ENCODE assay signal across 19 cellular contexts in genomic region chr11:72100009-72100408, GRCh38. TPM values are rescaled to one million over a fixed set of nuclear protein-coding genes. Genes with fewer than 3 reads are reported as not detected.
DNase-seq lines count a peak whose midpoint lies in the region; ATAC-seq, FAIRE-seq and TF ChIP-seq lines count a peak whose summit lies in the region.
"Had no signal": no experiment of that assay in that cellular context is flagged by ENCODE, and none has a peak within 500 bp of the region (broad histone marks: within the 10 kb centered on the region; RNA-seq: fewer than 3 reads in every experiment).

No MANE protein-coding gene starts in this region.

- BruUV-seq in K562 (replicated peaks; lab: Mats Ljungman, UMichigan): no TSS peak

- no peak for TF ChIP-seq EP300 in K562 (IDR thresholded peaks at IDR 0.05; ENCODE audit: low read length)

- H3K9ac ChIP-seq in K562 (ENCODE audit: insufficient read depth in 1 of 2, low read depth in 2 of 2, low read length in 2 of 2): peak overlapping the region in 1 of 2 experiments; percentile 96; a peak in 3 of 4 replicates
- H3K9ac ChIP-seq: parathyroid adenoma had no signal

- H3K9me3 ChIP-seq in K562 (replicated peaks; ENCODE audit: control insufficient read depth, insufficient read depth, low read depth, low read length): no peaks in the 10 kb centered on the region
- no peaks in the 10 kb centered on the region for H3K9me3 ChIP-seq in muscle layer of duodenum (ENCODE audit: control insufficient read depth in 1 of 2, low read length in 2 of 2)
- H3K9me3 ChIP-seq in testis: no peaks in the 10 kb centered on the region
- H3K9me3 ChIP-seq: esophagus muscularis mucosa, heart left ventricle had no signal

- no peaks in the 10 kb centered on the region for H3K9me1 ChIP-seq in K562 (ENCODE audit: control insufficient read depth, insufficient read depth, low read length)

- H3K27ac Mint-ChIP-seq in stimulated activated naive CD8-positive, alpha-beta T cell treated with anti-CD3 and anti-CD28 coated beads, Interleukin-15, Interleukin-2, amounts not matched to agents 100 ng/mL and 50 ng/mL, for 24 hours: peak overlapping the region; percentile 12
- H3K27ac Mint-ChIP-seq in stimulated activated naive CD8-positive, alpha-beta T cell treated with anti-CD3 and anti-CD28 coated beads, Interleukin-15, amount 100 ng/mL, for 72 hours: no peak overlapping the region

- H4K20me1 ChIP-seq in K562 (replicated peaks; ENCODE audit: control insufficient read depth, insufficient read depth, low read length): no peaks in the 10 kb centered on the region

- CTCF ChIA-PET in K562 (lab: Yijun Ruan, JAX; ENCODE audit: low intra/inter-chr PET ratio): no interaction called here

- no peaks in the 10 kb centered on the region for H3K27me3 ChIP-seq in K562 (ENCODE audit: control insufficient read depth in 2 of 2, insufficient read depth in 2 of 2, low read length in 2 of 2)
- H3K27me3 ChIP-seq in muscle layer of duodenum (ENCODE audit: low read depth, low read length): no peaks in the 10 kb centered on the region
- H3K27me3 ChIP-seq in testis: no peaks in the 10 kb centered on the region
- H3K27me3 ChIP-seq: esophagus muscularis mucosa, heart left ventricle had no signal

- no peak for ATAC-seq in stimulated activated naive CD8-positive, alpha-beta T cell treated with anti-CD3 and anti-CD28 coated beads, Interleukin-15, amount 100 ng/mL, for 72 hours
- ATAC-seq in K562 (no peak), GM19455 (IDR thresholded peaks at IDR 0.05; ENCODE audit: unreplicated experiment) (no peak), HG02623 (IDR thresholded peaks at IDR 0.05; ENCODE audit: unreplicated experiment) (no peak)
- ATAC-seq: heart left ventricle; stimulated activated naive CD8-positive, alpha-beta T cell treated with anti-CD3 and anti-CD28 coated beads, Interleukin-15, Interleukin-2, amounts not matched to agents 100 U/mL and 50 U/mL, for 24 hours had no signal

- in situ Hi-C loops in K562 (cut with MboI): no loop called here

- H3K4me3 ChIP-seq in K562: no peak overlapping the region
- no peak overlapping the region for H3K4me3 ChIP-seq in muscle layer of duodenum (ENCODE audit: low read depth in 1 of 2, low read length in 2 of 2)
- no peak overlapping the region for H3K4me3 ChIP-seq in testis
- H3K4me3 ChIP-seq: esophagus muscularis mucosa had no signal

- peaks cover 38% of the 10 kb centered on the region for H3K4me1 Mint-ChIP-seq in stimulated activated naive CD8-positive, alpha-beta T cell treated with anti-CD3 and anti-CD28 coated beads, Interleukin-15, Interleukin-2, amounts not matched to agents 100 ng/mL and 50 ng/mL, for 24 hours (ENCODE audit: low read depth)
- H3K4me1 Mint-ChIP-seq in stimulated activated naive CD8-positive, alpha-beta T cell treated with anti-CD3 and anti-CD28 coated beads, Interleukin-15, amount 100 ng/mL, for 72 hours: peaks cover 45% of the 10 kb centered on the region

- H3K36me3 Mint-ChIP-seq in stimulated activated naive CD8-positive, alpha-beta T cell treated with anti-CD3 and anti-CD28 coated beads, Interleukin-15, Interleukin-2, amounts not matched to agents 100 ng/mL and 50 ng/mL, for 24 hours (ENCODE audit: low read depth): peaks cover 26% of the 10 kb centered on the region

- intact Hi-C loops in K562 (cut with micrococcal nuclease): loop anchor here (5.0 kb wide), 1 partner anchor 332 kb away; the partner anchor contains the start of gene CLPB
- intact Hi-C loops in testis (cut with DNase I; ENCODE audit: low total_unique reads): no loop called here

- peak overlapping the region; percentile 95 for H3K27ac ChIP-seq in K562 (ENCODE audit: extremely low read depth, low read depth, low read length)
- H3K27ac ChIP-seq in muscle layer of duodenum (ENCODE audit: low read length): peak overlapping the region; percentile 19
- no peak overlapping the region for H3K27ac ChIP-seq in testis
- H3K27ac ChIP-seq: parathyroid adenoma had no signal

- no peak for TF ChIP-seq POLR2A in K562 (conservative IDR thresholded peaks at IDR 0.05)
- TF ChIP-seq POLR2A in testis (IDR thresholded peaks at IDR 0.05): no peak

- H3K4me1 ChIP-seq in K562 (replicated peaks in 1 of 2; ENCODE audit: control insufficient read depth in 2 of 2, insufficient read depth in 2 of 2, low read length in 2 of 2) (peaks cover 10 to 39% of the 10 kb centered on the region in 2 experiments; a peak in 4 of 5 replicates), muscle layer of duodenum (ENCODE audit: control insufficient read depth in 1 of 2, insufficient read depth in 2 of 2, low read length in 2 of 2) (peaks cover 16 to 42% of the 10 kb centered on the region in 2 donors), testis (peaks cover 23% of the 10 kb centered on the region)

- POLR2A ChIA-PET in K562 (lab: Yijun Ruan, JAX): interaction anchor here (0.5 to 3.4 kb wide), 12 partner anchors 7 to 391 kb away, joined by 3 to 21 read pairs (median 6); partner anchors contain the start of gene ANAPC15

- H3K9me3 Mint-ChIP-seq in stimulated activated naive CD8-positive, alpha-beta T cell treated with anti-CD3 and anti-CD28 coated beads, Interleukin-15, Interleukin-2, amounts not matched to agents 100 ng/mL and 50 ng/mL, for 24 hours: no peaks in the 10 kb centered on the region
- no peaks in the 10 kb centered on the region for H3K9me3 Mint-ChIP-seq in stimulated activated naive CD8-positive, alpha-beta T cell treated with anti-CD3 and anti-CD28 coated beads, Interleukin-15, amount 100 ng/mL, for 72 hours

- H3K36me3 ChIP-seq in K562 (ENCODE audit: control insufficient read depth, insufficient read depth, low read length) (peaks cover 63% of the 10 kb centered on the region), muscle layer of duodenum (ENCODE audit: control insufficient read depth in 1 of 2, insufficient read depth in 2 of 2, low read length in 2 of 2) (peaks cover 28 to 43% of the 10 kb centered on the region in 2 donors), testis (ENCODE audit: low read depth, missing control alignments) (no peaks in the 10 kb centered on the region)

- peaks cover 43% of the 10 kb centered on the region for H3K79me2 ChIP-seq in K562 (ENCODE audit: control insufficient read depth, insufficient read depth, low read length)

- H3K27me3 Mint-ChIP-seq in stimulated activated naive CD8-positive, alpha-beta T cell treated with anti-CD3 and anti-CD28 coated beads, Interleukin-15, Interleukin-2, amounts not matched to agents 100 ng/mL and 50 ng/mL, for 24 hours: no peaks in the 10 kb centered on the region
- H3K27me3 Mint-ChIP-seq in stimulated activated naive CD8-positive, alpha-beta T cell treated with anti-CD3 and anti-CD28 coated beads, Interleukin-15, amount 100 ng/mL, for 72 hours: no peaks in the 10 kb centered on the region

- TF ChIP-seq RAD21 in K562 (CRISPR knock-in tag; conservative IDR thresholded peaks at IDR 0.05 in 1 of 2, IDR thresholded peaks at IDR 0.05 in 1 of 2): no peak

- WGBS in K562 (ENCODE audit: insufficient coverage, low coverage, missing lambda C conversion rate): 52% methylated on average over 3 of the region's 3 CpGs
- 75 to 87% methylated on average over 3 of the region's 3 CpGs for WGBS in testis, 2 donors

- H3K4me2 ChIP-seq in K562 (ENCODE audit: insufficient read depth, low read length): no peak overlapping the region; the same call in 1 of the 2 replicates

- TF ChIP-seq CTCF in K562 (IDR thresholded peaks at IDR 0.05 in 2 of 3, conservative IDR thresholded peaks at IDR 0.05 in 1 of 3; ENCODE audit: insufficient read depth in 2 of 3, low read depth in 1 of 3, low read length in 3 of 3) (no peak), testis (IDR thresholded peaks at IDR 0.05) (no peak)

- DNase-seq in stimulated activated naive CD8-positive, alpha-beta T cell treated with anti-CD3 and anti-CD28 coated beads, Interleukin-15, amount 100 ng/mL, for 72 hours: no peak
- peak in 1 of 4 experiments; percentile 40 for DNase-seq in K562 (ENCODE audit: extremely low read depth in 1 of 4, low spot score in 3 of 4)
- DNase-seq in RCC 7860 (ENCODE audit: low spot score): no peak
- DNase-seq in testis: no peak
- DNase-seq: activated CD4-positive, alpha-beta T cell treated with anti-CD3 and anti-CD28 coated beads, Interleukin-2, amount 50 U/mL, for 48 hours; heart left ventricle; kidney; NCI-H1436 treated with DMSO at 0.1 percent for 48 hours; NCI-H446 treated with DMSO at 0.1 percent for 48 hours; stimulated activated naive CD8-positive, alpha-beta T cell treated with anti-CD3 and anti-CD28 coated beads, Interleukin-15, Interleukin-2, amounts not matched to agents 100 U/mL and 50 U/mL, for 24 hours had no signal

- no peak overlapping the region for H2AFZ ChIP-seq in K562 (ENCODE audit: low read depth, low read length)
- H2AFZ ChIP-seq: parathyroid adenoma had no signal

- no peak overlapping the region for H3K4me3 Mint-ChIP-seq in stimulated activated naive CD8-positive, alpha-beta T cell treated with anti-CD3 and anti-CD28 coated beads, Interleukin-15, Interleukin-2, amounts not matched to agents 100 ng/mL and 50 ng/mL, for 24 hours
- H3K4me3 Mint-ChIP-seq in stimulated activated naive CD8-positive, alpha-beta T cell treated with anti-CD3 and anti-CD28 coated beads, Interleukin-15, amount 100 ng/mL, for 72 hours: no peak overlapping the region

- FAIRE-seq in K562 (lab: Jason Lieb, UNC) (no peak), RCC 7860 (lab: Jason Lieb, UNC) (no peak)
- FAIRE-seq: kidney had no signal

RNA-seq across cellular contexts. Expression of gene LAMTOR1, which starts 3.1 kb away (rescaled TPM):
- total RNA-seq in K562 (2011; cell fraction: chromatin; rRNA removed; ENCODE audit: low replicate concordance): 56.6 and 74.7 TPM in 2 replicates
- total RNA-seq in K562 (2011; cell fraction: nucleolus; rRNA removed): 60.5 and 60.8 TPM in 2 replicates
- 67.6 and 104 TPM in 2 replicates for total RNA-seq in K562 (2011; cell fraction: nucleoplasm; rRNA removed)
- 86.0 and 124 TPM in 2 replicates for total RNA-seq in K562 (2014; rRNA removed)
- 71.5 and 84.6 TPM in 2 replicates for total RNA-seq in K562 (2014; rRNA removed; fragmentation: Illumina TruSeq; extraction: Trizol)
- 77.4 and 80.0 TPM in 2 replicates for total RNA-seq in K562 (2015; rRNA removed; fragmentation: Illumina TruSeq; extraction: Trizol)
- 66.4 and 71.3 TPM in 2 replicates for total RNA-seq in K562 (2021)
- 62.6 and 76.1 TPM in 2 replicates for polyA plus RNA-seq in K562 (2011; rRNA removed)
- polyA plus RNA-seq in K562 (2011; cell fraction: cytosol; rRNA removed): 119 and 150 TPM in 2 replicates
- polyA plus RNA-seq in K562 (2011; cell fraction: nucleus; rRNA removed): 63.9 and 70.2 TPM in 2 replicates
- polyA plus RNA-seq in K562 (2012): 95.8 and 155 TPM in 2 replicates
- polyA plus RNA-seq in K562 (2014; fragmentation: Illumina TruSeq; extraction: Trizol): 104 and 110 TPM in 2 replicates
- polyA plus RNA-seq in K562 (2014; fragmentation: Nextera tagmentation; extraction: Ambion mirVana): 10 to 100 TPM; 91.1 to 97.5 TPM
- polyA plus RNA-seq in K562 (2014; rRNA removed): 85.3 and 93.5 TPM in 2 replicates
- polyA minus RNA-seq in K562 (2011; rRNA and poly(A)+ RNA removed): 53.8 and 69.6 TPM in 2 replicates
- polyA minus RNA-seq in K562 (2011; cell fraction: cytosol; rRNA and poly(A)+ RNA removed): 81.5 and 96.2 TPM in 2 replicates
- 34.2 and 46.9 TPM in 2 replicates for polyA minus RNA-seq in K562 (2011; cell fraction: nucleus; rRNA and poly(A)+ RNA removed)
- total RNA-seq in testis: 100 to 1,000 TPM in 1 of 2 donors, 10 to 100 TPM in 1; 89.0 to 107 TPM
- 86.9 TPM for polyA plus RNA-seq in testis (ENCODE audit: insufficient read depth, low read depth, low replicate concordance)

RNA-seq across cellular contexts. Expression of gene TOMT, which starts 5.7 kb away (rescaled TPM):
- total RNA-seq in K562 (2011; cell fraction: chromatin; rRNA removed; ENCODE audit: low replicate concordance): not detected in 2 replicates
- not detected in 2 replicates for total RNA-seq in K562 (2011; cell fraction: nucleolus; rRNA removed)
- not detected in 2 replicates for total RNA-seq in K562 (2011; cell fraction: nucleoplasm; rRNA removed)
- total RNA-seq in K562 (2014; rRNA removed): not detected in 2 replicates
- total RNA-seq in K562 (2014; rRNA removed; fragmentation: Illumina TruSeq; extraction: Trizol): not detected in 2 replicates
- total RNA-seq in K562 (2015; rRNA removed; fragmentation: Illumina TruSeq; extraction: Trizol): not detected in 2 replicates
- not detected in 2 replicates for total RNA-seq in K562 (2021)
- polyA plus RNA-seq in K562 (2011; rRNA removed): not detected in 2 replicates
- polyA plus RNA-seq in K562 (2011; cell fraction: cytosol; rRNA removed): not detected in 2 replicates
- polyA plus RNA-seq in K562 (2011; cell fraction: nucleus; rRNA removed): not detected in 2 replicates
- polyA plus RNA-seq in K562 (2012): not detected in 2 replicates
- polyA plus RNA-seq in K562 (2014; fragmentation: Illumina TruSeq; extraction: Trizol): not detected in 2 replicates
- polyA plus RNA-seq in K562 (2014; fragmentation: Nextera tagmentation; extraction: Ambion mirVana): not detected
- polyA plus RNA-seq in K562 (2014; rRNA removed): not detected in 2 replicates
- polyA minus RNA-seq in K562 (2011; rRNA and poly(A)+ RNA removed): not detected in 2 replicates
- not detected in 2 replicates for polyA minus RNA-seq in K562 (2011; cell fraction: cytosol; rRNA and poly(A)+ RNA removed)
- not detected in 2 replicates for polyA minus RNA-seq in K562 (2011; cell fraction: nucleus; rRNA and poly(A)+ RNA removed)
- total RNA-seq in testis: under 1 TPM in 1 of 2 donors, not detected in 1; 0.43 TPM
- not detected for polyA plus RNA-seq in testis (ENCODE audit: insufficient read depth, low read depth, low replicate concordance)
- total RNA-seq: dermis blood vessel endothelial cell, esophagus muscularis mucosa, kidney, LHCN-M2, SK-MEL-5 had no signal
- polyA plus RNA-seq: heart left ventricle had no signal

RNA-seq across cellular contexts. Expression of gene ANAPC15, which starts 12.5 kb away (rescaled TPM):
- 13.0 and 14.3 TPM in 2 replicates for total RNA-seq in K562 (2011; cell fraction: chromatin; rRNA removed; ENCODE audit: low replicate concordance)
- total RNA-seq in K562 (2011; cell fraction: nucleolus; rRNA removed): 15.5 and 17.0 TPM in 2 replicates
- total RNA-seq in K562 (2011; cell fraction: nucleoplasm; rRNA removed): 22.1 and 26.9 TPM in 2 replicates
- total RNA-seq in K562 (2014; rRNA removed): 71.8 and 79.9 TPM in 2 replicates
- 53.5 and 59.0 TPM in 2 replicates for total RNA-seq in K562 (2014; rRNA removed; fragmentation: Illumina TruSeq; extraction: Trizol)
- total RNA-seq in K562 (2015; rRNA removed; fragmentation: Illumina TruSeq; extraction: Trizol): 67.2 and 74.9 TPM in 2 replicates
- 63.5 and 72.7 TPM in 2 replicates for total RNA-seq in K562 (2021)
- 40.9 and 53.0 TPM in 2 replicates for polyA plus RNA-seq in K562 (2011; rRNA removed)
- polyA plus RNA-seq in K562 (2011; cell fraction: cytosol; rRNA removed): 54.1 and 55.7 TPM in 2 replicates
- polyA plus RNA-seq in K562 (2011; cell fraction: nucleus; rRNA removed): 36.7 and 37.1 TPM in 2 replicates
- polyA plus RNA-seq in K562 (2012): 86.1 and 99.9 TPM in 2 replicates
- polyA plus RNA-seq in K562 (2014; fragmentation: Illumina TruSeq; extraction: Trizol): 110 and 117 TPM in 2 replicates
- 100 to 1,000 TPM; 197 to 254 TPM for polyA plus RNA-seq in K562 (2014; fragmentation: Nextera tagmentation; extraction: Ambion mirVana)
- 75.7 and 80.1 TPM in 2 replicates for polyA plus RNA-seq in K562 (2014; rRNA removed)
- 91.2 and 94.5 TPM in 2 replicates for polyA minus RNA-seq in K562 (2011; rRNA and poly(A)+ RNA removed)
- polyA minus RNA-seq in K562 (2011; cell fraction: cytosol; rRNA and poly(A)+ RNA removed): 12.2 and 13.6 TPM in 2 replicates
- polyA minus RNA-seq in K562 (2011; cell fraction: nucleus; rRNA and poly(A)+ RNA removed): 6.5 and 14.0 TPM in 2 replicates
- total RNA-seq in testis: 10 to 100 TPM; 61.9 to 66.1 TPM
- polyA plus RNA-seq in testis (ENCODE audit: insufficient read depth, low read depth, low replicate concordance): 103 TPM

RNA-seq across cellular contexts. Expression of gene LRRC51, which starts 19.4 kb away (rescaled TPM):
- total RNA-seq in K562 (2011; cell fraction: chromatin; rRNA removed; ENCODE audit: low replicate concordance): 3.4 and 10.3 TPM in 2 replicates
- 3.2 and 3.3 TPM in 2 replicates for total RNA-seq in K562 (2011; cell fraction: nucleolus; rRNA removed)
- total RNA-seq in K562 (2011; cell fraction: nucleoplasm; rRNA removed): 3.4 and 4.8 TPM in 2 replicates
- 5.1 and 9.1 TPM in 2 replicates for total RNA-seq in K562 (2014; rRNA removed)
- total RNA-seq in K562 (2014; rRNA removed; fragmentation: Illumina TruSeq; extraction: Trizol): 4.8 and 5.1 TPM in 2 replicates
- 4.2 and 4.7 TPM in 2 replicates for total RNA-seq in K562 (2015; rRNA removed; fragmentation: Illumina TruSeq; extraction: Trizol)
- total RNA-seq in K562 (2021): 5.1 and 5.2 TPM in 2 replicates
- polyA plus RNA-seq in K562 (2011; rRNA removed): 6.3 and 10.6 TPM in 2 replicates
- 4.0 and 9.4 TPM in 2 replicates for polyA plus RNA-seq in K562 (2011; cell fraction: cytosol; rRNA removed)
- polyA plus RNA-seq in K562 (2011; cell fraction: nucleus; rRNA removed): 4.0 and 6.8 TPM in 2 replicates
- polyA plus RNA-seq in K562 (2012): 7.8 and 10.9 TPM in 2 replicates
- polyA plus RNA-seq in K562 (2014; fragmentation: Illumina TruSeq; extraction: Trizol): 7.1 and 8.2 TPM in 2 replicates
- 1 to 10 TPM; 6.9 to 8.6 TPM for polyA plus RNA-seq in K562 (2014; fragmentation: Nextera tagmentation; extraction: Ambion mirVana)
- polyA plus RNA-seq in K562 (2014; rRNA removed): 5.6 and 9.9 TPM in 2 replicates
- polyA minus RNA-seq in K562 (2011; rRNA and poly(A)+ RNA removed): 3.5 and 7.7 TPM in 2 replicates
- 0.76 and 1.2 TPM in 2 replicates for polyA minus RNA-seq in K562 (2011; cell fraction: cytosol; rRNA and poly(A)+ RNA removed)
- 0.78 and 2.7 TPM in 2 replicates for polyA minus RNA-seq in K562 (2011; cell fraction: nucleus; rRNA and poly(A)+ RNA removed)
- 10 to 100 TPM; 50.8 to 84.6 TPM for total RNA-seq in testis
- polyA plus RNA-seq in testis (ENCODE audit: insufficient read depth, low read depth, low replicate concordance): 200 TPM

RNA-seq across cellular contexts. Expression of gene NUMA1, which starts 19.7 kb away (rescaled TPM):
- 274 and 395 TPM in 2 replicates for total RNA-seq in K562 (2011; cell fraction: chromatin; rRNA removed; ENCODE audit: low replicate concordance)
- total RNA-seq in K562 (2011; cell fraction: nucleolus; rRNA removed): 203 and 209 TPM in 2 replicates
- 193 and 293 TPM in 2 replicates for total RNA-seq in K562 (2011; cell fraction: nucleoplasm; rRNA removed)
- 93.1 and 94.7 TPM in 2 replicates for total RNA-seq in K562 (2014; rRNA removed)
- 40.3 and 41.4 TPM in 2 replicates for total RNA-seq in K562 (2014; rRNA removed; fragmentation: Illumina TruSeq; extraction: Trizol)
- 46.9 and 50.4 TPM in 2 replicates for total RNA-seq in K562 (2015; rRNA removed; fragmentation: Illumina TruSeq; extraction: Trizol)
- total RNA-seq in K562 (2021): 83.1 and 104 TPM in 2 replicates
- 51.2 and 72.8 TPM in 2 replicates for polyA plus RNA-seq in K562 (2011; rRNA removed)
- polyA plus RNA-seq in K562 (2011; cell fraction: cytosol; rRNA removed): 51.6 and 71.5 TPM in 2 replicates
- 256 and 329 TPM in 2 replicates for polyA plus RNA-seq in K562 (2011; cell fraction: nucleus; rRNA removed)
- 73.1 and 108 TPM in 2 replicates for polyA plus RNA-seq in K562 (2012)
- polyA plus RNA-seq in K562 (2014; fragmentation: Illumina TruSeq; extraction: Trizol): 74.2 and 85.9 TPM in 2 replicates
- 1 to 10 TPM; 4.1 to 7.6 TPM for polyA plus RNA-seq in K562 (2014; fragmentation: Nextera tagmentation; extraction: Ambion mirVana)
- polyA plus RNA-seq in K562 (2014; rRNA removed): 66.4 and 85.2 TPM in 2 replicates
- polyA minus RNA-seq in K562 (2011; rRNA and poly(A)+ RNA removed): 89.9 and 94.4 TPM in 2 replicates
- polyA minus RNA-seq in K562 (2011; cell fraction: cytosol; rRNA and poly(A)+ RNA removed): 77.1 and 80.0 TPM in 2 replicates
- polyA minus RNA-seq in K562 (2011; cell fraction: nucleus; rRNA and poly(A)+ RNA removed): 111 and 169 TPM in 2 replicates
- 100 to 1,000 TPM; 452 to 470 TPM for total RNA-seq in testis
- 186 TPM for polyA plus RNA-seq in testis (ENCODE audit: insufficient read depth, low read depth, low replicate concordance)

Comparison
In these comparisons a context has a peak if more than half of its experiments do, and no peak if none do; other contexts are left out.
1. H3K27ac ChIP-seq: peak in K562 (single experiment) and muscle layer of duodenum (single experiment); none in testis (0 of 2).